ENCODE assay signal across 1 cellular context in the genomic region with DNA sequence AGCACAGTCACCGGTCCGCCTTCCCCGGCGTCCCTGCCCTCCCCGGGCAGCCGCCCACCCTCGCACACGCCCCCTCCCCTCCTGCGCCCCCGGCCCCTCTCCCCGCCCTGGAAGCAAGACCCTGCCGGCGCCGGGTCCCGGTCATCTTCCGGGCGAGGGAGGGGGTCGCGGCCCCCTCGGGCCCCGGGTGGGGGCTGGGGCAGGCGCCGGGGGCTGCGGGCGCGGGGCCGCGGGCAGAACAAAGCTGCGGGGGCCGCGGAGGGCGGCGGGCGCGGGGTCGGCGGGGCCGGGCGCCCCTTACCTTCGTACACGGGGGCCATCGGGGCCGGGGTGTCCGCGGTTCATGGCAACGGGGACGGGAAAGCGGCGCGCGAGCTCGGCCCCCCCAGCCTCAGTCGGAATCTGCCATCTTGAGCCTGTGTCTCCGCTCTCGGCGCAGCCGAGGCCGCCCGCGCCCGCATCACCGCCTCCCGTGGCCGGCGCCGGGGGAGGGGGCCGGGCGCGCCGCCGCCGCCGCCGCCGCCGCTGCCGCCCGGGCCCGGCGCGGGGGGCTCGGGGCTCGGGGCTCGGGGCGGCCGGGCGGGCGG.
A peak's percentile ranks its signal among the peaks of the same experiment; 100 is the strongest.
TF ChIP-seq lines count a peak whose summit lies in the region.

No MANE protein-coding gene starts in this region.

TF ChIP-seq in H1, 55 proteins besides CTCF, POLR2A, EP300 and RAD21:
- no peak for TF ChIP-seq HDAC6 (IDR thresholded peaks at IDR 0.05; ENCODE audit: low read depth, low read length)
- no peak for TF ChIP-seq POLR2AphosphoS5 (IDR thresholded peaks at IDR 0.05; ENCODE audit: low read depth, low read length)
- peak; percentile 9; the same call in 1 of the 2 replicates for TF ChIP-seq PHF8 (conservative IDR thresholded peaks at IDR 0.05; ENCODE audit: low read depth, low read length)
- TF ChIP-seq RFX5 (IDR thresholded peaks at IDR 0.05; ENCODE audit: borderline replicate concordance, low read depth, low read length): no peak
- TF ChIP-seq ZNF274 (IDR thresholded peaks at IDR 0.05; ENCODE audit: borderline replicate concordance, extremely low read depth, low read length): no peak
- TF ChIP-seq CEBPB (IDR thresholded peaks at IDR 0.05; ENCODE audit: low read depth, low read length): no peak
- no peak for TF ChIP-seq FOSL1 (IDR thresholded peaks at IDR 0.05; ENCODE audit: insufficient read depth, low read depth, low read length)
- TF ChIP-seq TAF1 (IDR thresholded peaks at IDR 0.05; ENCODE audit: low read depth, low read length): peak; percentile 26; the same call in 1 of the 2 replicates
- TF ChIP-seq SP1 (IDR thresholded peaks at IDR 0.05; ENCODE audit: low read depth, low read length): no peak
- TF ChIP-seq SP2 (IDR thresholded peaks at IDR 0.05; ENCODE audit: low read length): no peak
- TF ChIP-seq TBP (IDR thresholded peaks at IDR 0.05; ENCODE audit: low read depth, low read length): no peak
- no peak for TF ChIP-seq KDM1A (IDR thresholded peaks at IDR 0.05; ENCODE audit: borderline replicate concordance, low read length)
